7 cellular contexts compared by ENCODE assay signal in genomic region chr2:131682945-131683330, GRCh38.
DNase-seq lines count a peak whose midpoint lies in the region; ATAC-seq and TF ChIP-seq lines count a peak whose summit lies in the region.
"Not testable (repeated sequence)": the region's sequence is repeated elsewhere in the genome, so short reads cannot be mapped to it uniquely, and the experiment has no call there.

No MANE protein-coding gene starts in this region.

- H3K27ac ChIP-seq in KOPT-K1 (ENCODE audit: low read depth, low read length, poor library complexity, severe bottlenecking) (peak overlapping the region; percentile 61), mammary epithelial cell (ENCODE audit: insufficient read depth, low read depth, low read length) (peak overlapping the region; percentile 24)
- H3K27ac ChIP-seq in right cardiac atrium (ENCODE audit: low read length): not testable (repeated sequence)

- H4K20me1 ChIP-seq in mammary epithelial cell (ENCODE audit: insufficient read depth, low read length): not testable (repeated sequence)

- DNase-seq in T-cell (peak in 4 of 34 experiments; percentile 5 to 19 (median 10)), mammary epithelial cell (peak; percentile 30), right cardiac atrium (peak; percentile 19 to 77 (median 48))
- not testable (repeated sequence) for DNase-seq in osteocyte (ENCODE audit: extremely low spot score, unreplicated experiment)

- ATAC-seq in GM18508 (IDR thresholded peaks at IDR 0.05; ENCODE audit: insufficient read depth, unreplicated experiment): peak; percentile 39
- peak; percentile 23 for ATAC-seq in HG02610 (IDR thresholded peaks at IDR 0.05; ENCODE audit: unreplicated experiment)
- ATAC-seq in T-cell (replicated peaks in 1 of 4): peak; percentile 12 to 50 (median 38)
- ATAC-seq in right cardiac atrium: peak; percentile 56 to 65

- 2% methylated on average over 9 of the region's 9 CpGs for WGBS in mammary epithelial cell (ENCODE audit: low coverage, missing lambda C conversion rate)
- WGBS in right cardiac atrium: 7% methylated on average over 9 of the region's 9 CpGs

- H3K4me3 ChIP-seq in mammary epithelial cell (replicated peaks in 1 of 3; ENCODE audit: insufficient read depth in 1 of 3, low read depth in 2 of 3, low read length in 3 of 3) (peak overlapping the region; percentile 69 to 87 (median 77)), right cardiac atrium (ENCODE audit: low read length) (peak overlapping the region; percentile 46)

- CTCF ChIA-PET in T-cell (lab: Charles Lee): interaction anchor here (1.0 to 2.5 kb wide), 5 partner anchors 10 to 529 kb away, joined by 3 to 26 read pairs (median 9); partner anchors contain the start of gene MZT2A (in 1 of the 2)
- CTCF ChIA-PET in mammary epithelial cell (lab: Charles Lee; ENCODE audit: low non-redundant PET): interaction anchor here (1.0 kb wide), 1 partner anchor 120 kb away, joined by 8 read pairs; no protein-coding TSS in a partner anchor

- peaks cover 44 to 50% (median 47%) of the 10 kb centered on the region in 3 donors for H3K4me1 Mint-ChIP-seq in T-cell
- peaks cover 62% of the 10 kb centered on the region for H3K4me1 Mint-ChIP-seq in osteocyte (ENCODE audit: unreplicated experiment)

- H2AFZ ChIP-seq in mammary epithelial cell (ENCODE audit: low read depth, low read length): peak overlapping the region; percentile 97

- H3K27ac Mint-ChIP-seq in T-cell (peak overlapping the region; percentile 67 to 90), osteocyte (ENCODE audit: unreplicated experiment) (peak overlapping the region; percentile 95)

- H3K27me3 ChIP-seq in mammary epithelial cell (ENCODE audit: insufficient read depth, low read length); right cardiac atrium (ENCODE audit: control insufficient read depth, insufficient read depth): not testable (repeated sequence)

- TF ChIP-seq CTCF in mammary epithelial cell (conservative IDR thresholded peaks at IDR 0.05 in 1 of 2, IDR thresholded peaks at IDR 0.05 in 1 of 2; ENCODE audit: extremely low read depth in 1 of 2, insufficient read depth in 1 of 2, low read depth in 1 of 2, low read length in 2 of 2); osteocyte (IDR thresholded peaks at IDR 0.05): not testable (repeated sequence)

- peaks cover 19% of the 10 kb centered on the region for H3K36me3 ChIP-seq in KOPT-K1 (ENCODE audit: insufficient read depth, low read length)
- H3K36me3 ChIP-seq in mammary epithelial cell (ENCODE audit: insufficient read depth, low read length): not testable (repeated sequence)

- BruUV-seq in mammary epithelial cell (replicated peaks; lab: Mats Ljungman, UMichigan): not testable (repeated sequence)

- peak overlapping the region; percentile 87 to 90 (median 88) for H3K4me3 Mint-ChIP-seq in T-cell
- peak overlapping the region; percentile 95 for H3K4me3 Mint-ChIP-seq in osteocyte (ENCODE audit: unreplicated experiment)

- not testable (repeated sequence) for H3K27me3 Mint-ChIP-seq in T-cell; osteocyte (ENCODE audit: unreplicated experiment)

- intact Hi-C loops in mammary epithelial cell (cut with micrococcal nuclease); right cardiac atrium (cut with DNase I): not testable (repeated sequence)

- in situ Hi-C loops in mammary epithelial cell (cut with MboI; ENCODE audit: low sequenced_read_pairs in 2 of 2): not testable (repeated sequence)

- H3K79me2 ChIP-seq in mammary epithelial cell (ENCODE audit: insufficient read depth, low read length): peaks cover 48% of the 10 kb centered on the region

- peaks cover 21% of the 10 kb centered on the region for H3K4me1 ChIP-seq in mammary epithelial cell (ENCODE audit: insufficient read depth, low read length)
- H3K4me1 ChIP-seq in right cardiac atrium (ENCODE audit: control insufficient read depth, insufficient read depth, low read length): not testable (repeated sequence)

- H3K9me3 Mint-ChIP-seq in T-cell; osteocyte (ENCODE audit: unreplicated experiment): not testable (repeated sequence)

- POLR2A ChIA-PET in T-cell (lab: Charles Lee): not testable (repeated sequence)

- not testable (repeated sequence) for H3K9me3 ChIP-seq in KOPT-K1 (ENCODE audit: insufficient read depth, low read length, poor library complexity, severe bottlenecking); mammary epithelial cell (replicated peaks; ENCODE audit: insufficient read depth, low read length); right cardiac atrium (ENCODE audit: control insufficient read depth, low read length)

- H3K36me3 Mint-ChIP-seq in T-cell (peaks cover 21% of the 10 kb centered on the region), osteocyte (ENCODE audit: unreplicated experiment) (peaks cover 22% of the 10 kb centered on the region)

- dilution Hi-C loops in mammary epithelial cell (cut with HindIII; ENCODE audit: low sequenced_read_pairs): not testable (repeated sequence)

- H3K4me2 ChIP-seq in mammary epithelial cell (ENCODE audit: insufficient read depth, low read depth, low read length): peak overlapping the region; percentile 86

- peak overlapping the region; percentile 62 for H3K9ac ChIP-seq in mammary epithelial cell (ENCODE audit: insufficient read depth, low read length)
